19 cellular contexts compared by ENCODE assay signal in genomic region chr2:136325844-136326291, GRCh38.
DNase-seq lines count a peak whose midpoint lies in the region; ATAC-seq lines count a peak whose summit lies in the region.
"Had no signal": no experiment of that assay in that cellular context is flagged by ENCODE, and none has a peak within 500 bp of the region (broad histone marks: within the 10 kb centered on the region; RNA-seq: fewer than 3 reads in every experiment).

No MANE protein-coding gene starts in this region.

- DNase-seq in SIG-M5 treated with dmso at 0.1 percent for 504 hours (lab: John Stamatoyannopoulos, UW; ENCODE audit: unreplicated experiment): peak; percentile 20
- DNase-seq in SIG-M5 (lab: John Stamatoyannopoulos, UW): no peak
- no peak for DNase-seq in CD8-positive, alpha-beta memory T cell
- DNase-seq in MV-4-11 (lab: John Stamatoyannopoulos, UW): peak; percentile 15
- no peak for DNase-seq in stimulated activated CD4-positive, alpha-beta T cell treated with anti-CD3 and anti-CD28 coated beads, Interleukin-1b, Interleukin-23, amount 100 ng/mL, for 48 hours
- DNase-seq in RKO (ENCODE audit: low spot score): no peak
- DNase-seq: activated naive CD4-positive, alpha-beta T cell treated with Interleukin-2 at 50 U/mL for 16 hours; C1 segment of cervical spinal cord; dermis blood vessel endothelial cell; left lung; NCI-H1048; NCI-H2081; NCI-H524 treated with DMSO at 0.1 percent for 48 hours; ovary had no signal

- intact Hi-C loops in dendritic cell treated with granulocyte-macrophage colony-stimulating factor and Interleukin-4, amounts not matched to agents 40 ng/mL and 50 ng/mL, for 4 days (cut with micrococcal nuclease): loop anchor here (5.0 to 10.0 kb wide), 4 partner anchors 69 to 321 kb away; partner anchors contain the start of gene CXCR4

- no peak overlapping the region for H3K27ac ChIP-seq in CD8-positive, alpha-beta memory T cell (ENCODE audit: low read depth, low read length)
- H3K27ac ChIP-seq: ovary, VCaP had no signal

- no peak for ATAC-seq in GM21619 (IDR thresholded peaks at IDR 0.05; ENCODE audit: unreplicated experiment)
- ATAC-seq: esophagus mucosa, sciatic nerve had no signal

- CTCF ChIA-PET in CD8-positive, alpha-beta memory T cell (lab: Charles Lee): no interaction called here

- H3K27me3 Mint-ChIP-seq in CD8-positive, alpha-beta memory T cell: no peaks in the 10 kb centered on the region
- H3K27me3 Mint-ChIP-seq in dendritic cell treated with granulocyte-macrophage colony-stimulating factor and Interleukin-4, amounts not matched to agents 40 ng/mL and 50 ng/mL, for 4 days: no peaks in the 10 kb centered on the region

- H3K9me3 ChIP-seq in CD8-positive, alpha-beta memory T cell (ENCODE audit: low read length): no peaks in the 10 kb centered on the region
- H3K9me3 ChIP-seq: left lung, ovary had no signal

- peaks cover 32 to 65% (median 58%) of the 10 kb centered on the region in 3 donors for H3K4me1 Mint-ChIP-seq in CD8-positive, alpha-beta memory T cell
- H3K4me1 Mint-ChIP-seq in dendritic cell treated with granulocyte-macrophage colony-stimulating factor and Interleukin-4, amounts not matched to agents 40 ng/mL and 50 ng/mL, for 4 days (ENCODE audit: low read depth): peaks cover 79% of the 10 kb centered on the region

- POLR2A ChIA-PET in CD8-positive, alpha-beta memory T cell (lab: Charles Lee): no interaction called here

- no peaks in the 10 kb centered on the region for H3K36me3 ChIP-seq in CD8-positive, alpha-beta memory T cell (ENCODE audit: insufficient read depth, low read length)
- H3K36me3 ChIP-seq: left lung, ovary had no signal

- H3K36me3 Mint-ChIP-seq in CD8-positive, alpha-beta memory T cell: peaks cover 0 to 3% (median 0%) of the 10 kb centered on the region in 3 donors
- H3K36me3 Mint-ChIP-seq in dendritic cell treated with granulocyte-macrophage colony-stimulating factor and Interleukin-4, amounts not matched to agents 40 ng/mL and 50 ng/mL, for 4 days (ENCODE audit: low read depth): no peaks in the 10 kb centered on the region

- peak overlapping the region in 3 of 7 donors; percentile 9 to 57 (median 32) for H3K4me3 Mint-ChIP-seq in CD8-positive, alpha-beta memory T cell
- peak overlapping the region; percentile 0 for H3K4me3 Mint-ChIP-seq in dendritic cell treated with granulocyte-macrophage colony-stimulating factor and Interleukin-4, amounts not matched to agents 40 ng/mL and 50 ng/mL, for 4 days

- peak overlapping the region in 7 of 8 donors; percentile 48 to 99 (median 96) for H3K27ac Mint-ChIP-seq in CD8-positive, alpha-beta memory T cell
- H3K27ac Mint-ChIP-seq in dendritic cell treated with granulocyte-macrophage colony-stimulating factor and Interleukin-4, amounts not matched to agents 40 ng/mL and 50 ng/mL, for 4 days: peak overlapping the region; percentile 90

- H3K9me3 Mint-ChIP-seq in CD8-positive, alpha-beta memory T cell: no peaks in the 10 kb centered on the region
- H3K9me3 Mint-ChIP-seq in dendritic cell treated with granulocyte-macrophage colony-stimulating factor and Interleukin-4, amounts not matched to agents 40 ng/mL and 50 ng/mL, for 4 days: no peaks in the 10 kb centered on the region

- H3K4me3 ChIP-seq in CD8-positive, alpha-beta memory T cell (ENCODE audit: low read length): no peak overlapping the region
- H3K4me3 ChIP-seq: left lung, ovary had no signal

- H3K27me3 ChIP-seq in CD8-positive, alpha-beta memory T cell (ENCODE audit: insufficient read depth, low read length, poor library complexity, severe bottlenecking): no peaks in the 10 kb centered on the region
- H3K27me3 ChIP-seq: left lung, ovary had no signal

- peaks cover 35% of the 10 kb centered on the region for H3K4me1 ChIP-seq in CD8-positive, alpha-beta memory T cell (ENCODE audit: insufficient read depth, low read length)

Comparison
In these comparisons a context has a peak if more than half of its experiments do, and no peak if none do; other contexts are left out.
1. DNase-seq: peak in SIG-M5 treated with dmso at 0.1 percent for 504 hours (single experiment) and MV-4-11 (single experiment); none in SIG-M5 (single experiment), CD8-positive, alpha-beta memory T cell (0 of 5), stimulated activated CD4-positive, alpha-beta T cell treated with anti-CD3 and anti-CD28 coated beads, Interleukin-1b, Interleukin-23, amount 100 ng/mL, for 48 hours (single experiment) and RKO (single experiment).